11 cellular contexts compared by ENCODE assay signal in genomic region chr17:57900991-57901743, GRCh38. TPM values are rescaled to one million over a fixed set of nuclear protein-coding genes. Genes with fewer than 3 reads are reported as not detected.
DNase-seq lines count a peak whose midpoint lies in the region; ATAC-seq, FAIRE-seq and TF ChIP-seq lines count a peak whose summit lies in the region.
"Had no signal": no experiment of that assay in that cellular context is flagged by ENCODE, and none has a peak within 500 bp of the region (broad histone marks: within the 10 kb centered on the region; RNA-seq: fewer than 3 reads in every experiment).

No MANE protein-coding gene starts in this region.

- peaks cover 90% of the 10 kb centered on the region for H3K4me1 Mint-ChIP-seq in CD14-positive monocyte
- H3K4me1 Mint-ChIP-seq in astrocyte (ENCODE audit: low read depth, unreplicated experiment): peaks cover 60% of the 10 kb centered on the region
- H3K4me1 Mint-ChIP-seq in activated T-cell treated with anti-CD3 and anti-CD28 coated beads, Interleukin-2, amount 50 U/mL, for 4 hours (ENCODE audit: low read depth): peaks cover 17% of the 10 kb centered on the region
- peaks cover 15% of the 10 kb centered on the region for H3K4me1 Mint-ChIP-seq in activated CD4-positive, alpha-beta T cell treated with anti-CD3 and anti-CD28 coated beads, Interleukin-2, amount 10 ng/mL, durations not matched to agents 24 days and 14 days

- intact Hi-C loops in CD14-positive monocyte (cut with micrococcal nuclease): loop anchor here in 1 of 2 donors (10.0 kb wide), 1 partner anchor 46 kb away; the partner anchor contains the start of gene MRPS23
- intact Hi-C loops in activated CD4-positive, alpha-beta T cell treated with anti-CD3 and anti-CD28 coated beads, Interleukin-2, amount 10 ng/mL, durations not matched to agents 24 days and 14 days (cut with micrococcal nuclease): no loop called here

- H3K4me2 ChIP-seq in astrocyte (ENCODE audit: low read length): no peak overlapping the region

- peaks cover 0 to 2% (median 0%) of the 10 kb centered on the region in 7 donors for H3K9me3 Mint-ChIP-seq in CD14-positive monocyte
- no peaks in the 10 kb centered on the region for H3K9me3 Mint-ChIP-seq in astrocyte (ENCODE audit: unreplicated experiment)
- no peaks in the 10 kb centered on the region for H3K9me3 Mint-ChIP-seq in activated T-cell treated with anti-CD3 and anti-CD28 coated beads, Interleukin-2, amount 50 U/mL, for 4 hours
- no peaks in the 10 kb centered on the region for H3K9me3 Mint-ChIP-seq in activated CD4-positive, alpha-beta T cell treated with anti-CD3 and anti-CD28 coated beads, Interleukin-2, amount 10 ng/mL, durations not matched to agents 24 days and 14 days
- H3K9me3 Mint-ChIP-seq: natural killer cell treated with Interleukin-12 subunit alpha and Interleukin-12 subunit beta and Interleukin-15 and Interleukin-18, amount 100 ng/mL, for 72 hours had no signal

- H3K27ac ChIP-seq in astrocyte (ENCODE audit: low read depth, low read length): no peak overlapping the region

- H3K4me1 ChIP-seq in astrocyte (ENCODE audit: insufficient read depth, low read length): peaks cover 36% of the 10 kb centered on the region

- no peak for TF ChIP-seq CTCF in CD14-positive monocyte (IDR thresholded peaks at IDR 0.05)
- TF ChIP-seq CTCF in astrocyte (IDR thresholded peaks at IDR 0.05; ENCODE audit: insufficient read depth, low read depth, low read length): no peak

- H3K36me3 ChIP-seq in astrocyte (ENCODE audit: insufficient read depth, low read length): no peaks in the 10 kb centered on the region

- H3K27ac Mint-ChIP-seq in CD14-positive monocyte (peak overlapping the region in 6 of 7 donors; percentile 9 to 92 (median 32)), astrocyte (ENCODE audit: unreplicated experiment) (peak overlapping the region; percentile 50)
- no peak overlapping the region for H3K27ac Mint-ChIP-seq in activated CD4-positive, alpha-beta T cell treated with anti-CD3 and anti-CD28 coated beads, Interleukin-2, amount 10 ng/mL, durations not matched to agents 24 days and 14 days
- H3K27ac Mint-ChIP-seq: B cell; natural killer cell treated with Interleukin-12 subunit alpha and Interleukin-12 subunit beta and Interleukin-15 and Interleukin-18, amount 100 ng/mL, for 72 hours had no signal

- no peak overlapping the region for H3K9ac ChIP-seq in astrocyte (ENCODE audit: low read length)

- H3K4me3 Mint-ChIP-seq in CD14-positive monocyte (no peak overlapping the region), astrocyte (ENCODE audit: unreplicated experiment) (no peak overlapping the region)
- H3K4me3 Mint-ChIP-seq in activated T-cell treated with anti-CD3 and anti-CD28 coated beads, Interleukin-2, amount 50 U/mL, for 4 hours: no peak overlapping the region
- H3K4me3 Mint-ChIP-seq in activated CD4-positive, alpha-beta T cell treated with anti-CD3 and anti-CD28 coated beads, Interleukin-2, amount 10 ng/mL, durations not matched to agents 24 days and 14 days: no peak overlapping the region
- H3K4me3 Mint-ChIP-seq: B cell; natural killer cell treated with Interleukin-12 subunit alpha and Interleukin-12 subunit beta and Interleukin-15 and Interleukin-18, amount 100 ng/mL, for 72 hours had no signal

- peaks cover 0 to 2% (median 0%) of the 10 kb centered on the region in 3 donors for H3K27me3 Mint-ChIP-seq in CD14-positive monocyte (ENCODE audit: low read depth in 3 of 3)
- no peaks in the 10 kb centered on the region for H3K27me3 Mint-ChIP-seq in astrocyte (ENCODE audit: low read depth, unreplicated experiment)
- H3K27me3 Mint-ChIP-seq in activated T-cell treated with anti-CD3 and anti-CD28 coated beads, Interleukin-2, amount 50 U/mL, for 4 hours (ENCODE audit: low read depth): peaks cover 2% of the 10 kb centered on the region
- no peaks in the 10 kb centered on the region for H3K27me3 Mint-ChIP-seq in activated CD4-positive, alpha-beta T cell treated with anti-CD3 and anti-CD28 coated beads, Interleukin-2, amount 10 ng/mL, durations not matched to agents 24 days and 14 days
- H3K27me3 Mint-ChIP-seq: natural killer cell treated with Interleukin-12 subunit alpha and Interleukin-12 subunit beta and Interleukin-15 and Interleukin-18, amount 100 ng/mL, for 72 hours had no signal

- no peak for DNase-seq in CD14-positive monocyte (ENCODE audit: low spot score)
- peak; percentile 96 to 100 for DNase-seq in NCI-H2081 (lab: John Stamatoyannopoulos, UW)
- no peak for DNase-seq in astrocyte (ENCODE audit: low read depth)
- DNase-seq in mucosa of gallbladder (ENCODE audit: low spot score): peak; percentile 47
- DNase-seq in activated T-cell treated with anti-CD3 and anti-CD28 coated beads, Interleukin-2, amount 50 U/mL, for 4 hours: no peak
- no peak for DNase-seq in pons (ENCODE audit: low spot score)
- no peak for DNase-seq in activated CD4-positive, alpha-beta T cell treated with anti-CD3 and anti-CD28 coated beads, Interleukin-2, amount 10 ng/mL, durations not matched to agents 24 days and 14 days
- DNase-seq: activated CD4-positive, alpha-beta T cell treated with anti-CD3 and anti-CD28 coated beads, Interleukin-2, amount 50 U/mL, for 4 hours had no signal

- H3K79me2 ChIP-seq in astrocyte (ENCODE audit: insufficient read depth, low read length): peaks cover 31% of the 10 kb centered on the region

- peaks cover 2 to 15% of the 10 kb centered on the region in 2 donors for H3K36me3 Mint-ChIP-seq in CD14-positive monocyte
- peaks cover 7% of the 10 kb centered on the region for H3K36me3 Mint-ChIP-seq in astrocyte (ENCODE audit: low read depth, unreplicated experiment)
- no peaks in the 10 kb centered on the region for H3K36me3 Mint-ChIP-seq in activated T-cell treated with anti-CD3 and anti-CD28 coated beads, Interleukin-2, amount 50 U/mL, for 4 hours (ENCODE audit: insufficient read depth)
- H3K36me3 Mint-ChIP-seq in activated CD4-positive, alpha-beta T cell treated with anti-CD3 and anti-CD28 coated beads, Interleukin-2, amount 10 ng/mL, durations not matched to agents 24 days and 14 days (ENCODE audit: low read depth): no peaks in the 10 kb centered on the region
- H3K36me3 Mint-ChIP-seq: natural killer cell treated with Interleukin-12 subunit alpha and Interleukin-12 subunit beta and Interleukin-15 and Interleukin-18, amount 100 ng/mL, for 72 hours had no signal

- H3K4me3 ChIP-seq in astrocyte (ENCODE audit: insufficient read depth, low read depth, low read length): no peak overlapping the region

- no peak for ATAC-seq in activated T-cell treated with anti-CD3 and anti-CD28 coated beads, Interleukin-2, amount 50 U/mL, for 4 hours
- ATAC-seq in GM21526 (IDR thresholded peaks at IDR 0.05; ENCODE audit: low FRiP score, unreplicated experiment): no peak
- ATAC-seq: natural killer cell treated with Interleukin-12 subunit alpha and Interleukin-12 subunit beta and Interleukin-15 and Interleukin-18, amount 100 ng/mL, for 72 hours had no signal

- no peak for FAIRE-seq in astrocyte (lab: Jason Lieb, UNC)

- no peaks in the 10 kb centered on the region for H3K27me3 ChIP-seq in astrocyte (ENCODE audit: insufficient read depth, low read length)

- H4K20me1 ChIP-seq in astrocyte (ENCODE audit: insufficient read depth, low read length): peaks cover 14% of the 10 kb centered on the region

- H3K9me3 ChIP-seq in astrocyte (ENCODE audit: insufficient read depth, low read depth, low read length): no peaks in the 10 kb centered on the region

- H2AFZ ChIP-seq in astrocyte (ENCODE audit: low read depth, low read length): no peak overlapping the region

RNA-seq across cellular contexts. Expression of gene MRPS23, which starts 51.3 kb away (rescaled TPM):
- 10 to 100 TPM; 32.7 to 40.6 TPM for polyA plus RNA-seq in CD14-positive monocyte
- total RNA-seq in astrocyte (56.9 and 61.3 TPM in 2 replicates), mucosa of gallbladder (32.5 TPM)
- 100 to 1,000 TPM; 116 to 125 (median 118) TPM for total RNA-seq in activated T-cell treated with anti-CD3 and anti-CD28 coated beads, Interleukin-2, amount 50 U/mL, for 4 hours
- total RNA-seq in activated CD4-positive, alpha-beta T cell treated with anti-CD3 and anti-CD28 coated beads, Interleukin-2, amount 10 ng/mL, durations not matched to agents 24 days and 14 days: 83.3 and 84.8 TPM in 2 replicates

RNA-seq across cellular contexts. Expression of gene CUEDC1, which starts 54.0 kb away (rescaled TPM):
- polyA plus RNA-seq in CD14-positive monocyte: 1 to 10 TPM; 4.2 to 4.3 TPM
- total RNA-seq in astrocyte (37.4 and 43.7 TPM in 2 replicates), mucosa of gallbladder (36.9 TPM)
- total RNA-seq in activated T-cell treated with anti-CD3 and anti-CD28 coated beads, Interleukin-2, amount 50 U/mL, for 4 hours: under 1 TPM; 0.41 to 0.63 (median 0.58) TPM
- total RNA-seq in activated CD4-positive, alpha-beta T cell treated with anti-CD3 and anti-CD28 coated beads, Interleukin-2, amount 10 ng/mL, durations not matched to agents 24 days and 14 days: 0.50 and 0.58 TPM in 2 replicates
- total RNA-seq: B cell had no signal

Comparison
In these comparisons a context has a peak if more than half of its experiments do, and no peak if none do; other contexts are left out.
1. DNase-seq: peak in NCI-H2081 (2 of 2) and mucosa of gallbladder (single experiment); none in CD14-positive monocyte (single experiment), astrocyte (single experiment), activated T-cell treated with anti-CD3 and anti-CD28 coated beads, Interleukin-2, amount 50 U/mL, for 4 hours (single experiment), pons (single experiment) and activated CD4-positive, alpha-beta T cell treated with anti-CD3 and anti-CD28 coated beads, Interleukin-2, amount 10 ng/mL, durations not matched to agents 24 days and 14 days (single experiment).
2. RNA of gene CUEDC1, which starts 54.0 kb away (total RNA-seq): 37.4 to 43.7 TPM in astrocyte and 36.9 TPM in mucosa of gallbladder (single experiment); 0.50 to 0.58 TPM in activated CD4-positive, alpha-beta T cell treated with anti-CD3 and anti-CD28 coated beads, Interleukin-2, amount 10 ng/mL, durations not matched to agents 24 days and 14 days and 0.41 to 0.63 TPM in activated T-cell treated with anti-CD3 and anti-CD28 coated beads, Interleukin-2, amount 50 U/mL, for 4 hours; every median in the first group is over 10 times any median in the second.